In the genomic region with DNA sequence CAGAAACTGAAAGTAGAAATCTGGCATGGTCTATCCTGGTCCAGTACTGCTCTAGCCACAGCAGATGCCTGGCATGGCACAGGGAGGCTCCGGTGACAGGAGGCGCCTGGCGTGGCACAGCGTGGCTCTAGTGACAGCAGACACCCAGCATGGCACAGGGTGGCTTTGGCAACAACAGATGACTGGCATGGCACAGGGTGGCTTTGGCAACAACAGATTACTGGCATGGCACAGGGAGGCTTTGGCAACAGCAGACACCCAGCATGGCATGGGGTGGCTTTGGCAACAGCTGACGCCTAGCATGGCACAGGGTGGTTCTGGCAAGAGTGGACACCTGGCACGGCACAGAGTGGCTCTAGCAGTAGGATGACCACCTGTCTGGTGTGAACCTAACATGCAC, we compare ENCODE assay signal across 29 cellular contexts.
"Had no signal": no experiment of that assay in that cellular context is flagged by ENCODE, and none has a peak within 500 bp of the region (broad histone marks: within the 10 kb centered on the region; RNA-seq: fewer than 3 reads in every experiment).

No MANE protein-coding gene starts in this region.

- H3K36me3 ChIP-seq: esophagus squamous epithelium, heart right ventricle, pancreas, right atrium auricular region, stomach, upper lobe of left lung, uterus had no signal

- H3K4me1 ChIP-seq: heart right ventricle, pancreas, right atrium auricular region, stomach, tibial artery, upper lobe of left lung, uterus had no signal

- DNase-seq: central memory CD4-positive, alpha-beta T cell; cortex of kidney; effector memory CD8-positive, alpha-beta T cell; erythroblast; esophagus squamous epithelium; foreskin melanocyte; glutamatergic neuron; heart right ventricle; hypothalamus; immature natural killer cell; mesendoderm; midbrain; naive thymus-derived CD8-positive, alpha-beta T cell; nephron progenitor cell; occipital lobe; stimulated activated CD4-positive, alpha-beta T cell treated with anti-CD3 and anti-CD28 coated beads, Interleukin-2, amount 100 ng/mL, for 24 hours; stimulated activated CD4-positive, alpha-beta T cell treated with anti-CD3 and anti-CD28 coated beads, Interleukin-4, amount 100 ng/mL, for 24 hours; stimulated activated naive CD4-positive, alpha-beta T cell treated with Interleukin-2 at 50 U/mL for 16 hours; stomach; tibial artery; upper lobe of left lung; uterus had no signal

- H3K9me3 Mint-ChIP-seq: effector memory CD8-positive, alpha-beta T cell; naive thymus-derived CD8-positive, alpha-beta T cell; nephron progenitor cell; stimulated activated effector memory CD8-positive, alpha-beta T cell treated with anti-CD3 and anti-CD28 coated beads, Interleukin-12 subunit alpha, Interleukin-12 subunit beta, amount 100 ng/mL, for 72 hours had no signal

- H3K27me3 ChIP-seq: esophagus squamous epithelium, pancreas, right atrium auricular region, stomach, tibial artery, upper lobe of left lung, uterus had no signal

- FAIRE-seq: endometrium, keratinocyte, pancreas had no signal

- H3K4me3 Mint-ChIP-seq: effector memory CD8-positive, alpha-beta T cell; immature natural killer cell; naive thymus-derived CD8-positive, alpha-beta T cell; nephron progenitor cell; stimulated activated effector memory CD8-positive, alpha-beta T cell treated with anti-CD3 and anti-CD28 coated beads, Interleukin-12 subunit alpha, Interleukin-12 subunit beta, amount 100 ng/mL, for 72 hours had no signal

- H3K4me3 ChIP-seq: esophagus squamous epithelium, heart right ventricle, pancreas, right atrium auricular region, stomach, tibial artery, upper lobe of left lung, uterus had no signal

- H3K27ac ChIP-seq: heart right ventricle, pancreas, right atrium auricular region, stomach, tibial artery, upper lobe of left lung, uterus had no signal

- H3K4me1 Mint-ChIP-seq: immature natural killer cell; stimulated activated effector memory CD8-positive, alpha-beta T cell treated with anti-CD3 and anti-CD28 coated beads, Interleukin-12 subunit alpha, Interleukin-12 subunit beta, amount 100 ng/mL, for 72 hours had no signal

- H3K27ac Mint-ChIP-seq: effector memory CD8-positive, alpha-beta T cell; immature natural killer cell; naive thymus-derived CD8-positive, alpha-beta T cell; nephron progenitor cell; stimulated activated effector memory CD8-positive, alpha-beta T cell treated with anti-CD3 and anti-CD28 coated beads, Interleukin-12 subunit alpha, Interleukin-12 subunit beta, amount 100 ng/mL, for 72 hours had no signal

- ATAC-seq: effector memory CD8-positive, alpha-beta T cell; heart right ventricle; left lobe of liver; naive thymus-derived CD8-positive, alpha-beta T cell; sciatic nerve; stimulated activated effector memory CD8-positive, alpha-beta T cell treated with anti-CD3 and anti-CD28 coated beads, Interleukin-12 subunit alpha, Interleukin-12 subunit beta, amount 100 ng/mL, for 72 hours had no signal

- H3K9me3 ChIP-seq: esophagus squamous epithelium, pancreas, right atrium auricular region, tibial artery, upper lobe of left lung, uterus had no signal

- H3K36me3 Mint-ChIP-seq: immature natural killer cell; naive thymus-derived CD8-positive, alpha-beta T cell; stimulated activated effector memory CD8-positive, alpha-beta T cell treated with anti-CD3 and anti-CD28 coated beads, Interleukin-12 subunit alpha, Interleukin-12 subunit beta, amount 100 ng/mL, for 72 hours had no signal

- H3K27me3 Mint-ChIP-seq: naive thymus-derived CD8-positive, alpha-beta T cell had no signal
